In genomic region chr2:237707859-237708398, GRCh38 we compare ENCODE assay signal across 9 cellular contexts.
DNase-seq lines count a peak whose midpoint lies in the region; ATAC-seq and TF ChIP-seq lines count a peak whose summit lies in the region.
"Had no signal": no experiment of that assay in that cellular context is flagged by ENCODE, and none has a peak within 500 bp of the region (broad histone marks: within the 10 kb centered on the region; RNA-seq: fewer than 3 reads in every experiment).

No MANE protein-coding gene starts in this region.

- no peak for TF ChIP-seq POLR2A in thyroid gland (IDR thresholded peaks at IDR 0.05)

- H3K4me1 Mint-ChIP-seq in activated CD4-positive, alpha-beta T cell treated with anti-CD3 and anti-CD28 coated beads for 36 hours, result peaks cover 57% of the 10 kb centered on the region

- no peaks in the 10 kb centered on the region for H3K9me3 ChIP-seq in colonic mucosa
- H3K9me3 ChIP-seq in lower lobe of right lung, result no peaks in the 10 kb centered on the region
- H3K9me3 ChIP-seq in thyroid gland, result no peaks in the 10 kb centered on the region

- no peak for ATAC-seq in activated CD4-positive, alpha-beta T cell treated with anti-CD3 and anti-CD28 coated beads for 36 hours
- ATAC-seq in lower lobe of right lung, result peak; percentile 5 to 24
- no peak for ATAC-seq in HG03442 (IDR thresholded peaks at IDR 0.05; ENCODE audit: unreplicated experiment)

- CTCF ChIA-PET in activated CD4-positive, alpha-beta T cell treated with anti-CD3 and anti-CD28 coated beads for 36 hours (lab: Charles Lee), result interaction anchor here (1.0 to 4.1 kb wide), 5 partner anchors 11 to 35 kb away, joined by 3 to 18 read pairs (median 5); no protein-coding TSS in a partner anchor

- TF ChIP-seq CTCF in colonic mucosa (IDR thresholded peaks at IDR 0.05) (no peak), lower lobe of right lung (IDR thresholded peaks at IDR 0.05) (peak; percentile 19), thyroid gland (IDR thresholded peaks at IDR 0.05) (peak in 1 of 6 experiments; percentile 6)

- H3K27me3 ChIP-seq in colonic mucosa, result no peaks in the 10 kb centered on the region
- no peaks in the 10 kb centered on the region for H3K27me3 ChIP-seq in lower lobe of right lung (ENCODE audit: low read depth)
- H3K27me3 ChIP-seq in thyroid gland, result no peaks in the 10 kb centered on the region

- H3K27ac Mint-ChIP-seq in activated CD4-positive, alpha-beta T cell treated with anti-CD3 and anti-CD28 coated beads for 36 hours, result no peak overlapping the region

- peaks cover 42% of the 10 kb centered on the region for H3K36me3 Mint-ChIP-seq in activated CD4-positive, alpha-beta T cell treated with anti-CD3 and anti-CD28 coated beads for 36 hours (ENCODE audit: low read depth)

- H3K4me3 ChIP-seq in colonic mucosa (no peak overlapping the region), lower lobe of right lung (no peak overlapping the region), thyroid gland (replicated peaks in 1 of 3) (no peak overlapping the region)

- 43 to 74% methylated on average over 7 to 8 of the region's 8 CpGs for WGBS in thyroid gland, 2 donors

- H3K9me3 Mint-ChIP-seq in activated CD4-positive, alpha-beta T cell treated with anti-CD3 and anti-CD28 coated beads for 36 hours (ENCODE audit: low read depth), result no peaks in the 10 kb centered on the region

- POLR2A ChIA-PET in activated CD4-positive, alpha-beta T cell treated with anti-CD3 and anti-CD28 coated beads for 36 hours (lab: Charles Lee), result interaction anchor here (0.5 to 1.4 kb wide), 3 partner anchors 15 to 573 kb away, joined by 3 to 6 read pairs (median 3); no protein-coding TSS in a partner anchor

- H3K9ac ChIP-seq in colonic mucosa (ENCODE audit: low read depth in 2 of 2, low read length in 2 of 2), result no peak overlapping the region

- peak overlapping the region; percentile 12 for H3K27ac ChIP-seq in colonic mucosa
- H3K27ac ChIP-seq in lower lobe of right lung, result peak overlapping the region; percentile 84
- H3K27ac ChIP-seq in thyroid gland, result peak overlapping the region; percentile 84 to 96 (median 94)

- H3K27me3 Mint-ChIP-seq in activated CD4-positive, alpha-beta T cell treated with anti-CD3 and anti-CD28 coated beads for 36 hours, result no peaks in the 10 kb centered on the region

- H3K4me3 Mint-ChIP-seq in activated CD4-positive, alpha-beta T cell treated with anti-CD3 and anti-CD28 coated beads for 36 hours, result no peak overlapping the region

- H3K36me3 ChIP-seq in colonic mucosa, result no peaks in the 10 kb centered on the region
- peaks cover 49% of the 10 kb centered on the region for H3K36me3 ChIP-seq in lower lobe of right lung
- no peaks in the 10 kb centered on the region for H3K36me3 ChIP-seq in thyroid gland

- peaks cover 18% of the 10 kb centered on the region for H3K4me1 ChIP-seq in colonic mucosa
- peaks cover 83% of the 10 kb centered on the region for H3K4me1 ChIP-seq in lower lobe of right lung
- H3K4me1 ChIP-seq in thyroid gland, result peaks cover 27 to 48% of the 10 kb centered on the region in 2 donors

- intact Hi-C loops in activated CD4-positive, alpha-beta T cell treated with anti-CD3 and anti-CD28 coated beads for 36 hours (cut with DNase I, micrococcal nuclease), result no loop called here
- intact Hi-C loops in colonic mucosa (cut with DNase I) (no loop called here), lower lobe of right lung (cut with DNase I) (no loop called here), thyroid gland (cut with DNase I) (no loop called here)

- DNase-seq in activated CD4-positive, alpha-beta T cell treated with anti-CD3 and anti-CD28 coated beads for 36 hours, result peak; percentile 39
- DNase-seq in activated CD4-positive, alpha-beta T cell treated with anti-CD3 and anti-CD28 coated beads, Interleukin-2, amount 50 U/mL, for 1 hour, result no peak
- DNase-seq in colonic mucosa, result no peak
- no peak for DNase-seq in lower lobe of right lung
- no peak for DNase-seq in thyroid gland
- DNase-seq in NCI-H2107 treated with DMSO at 0.1 percent for 48 hours (lab: John Stamatoyannopoulos, UW; ENCODE audit: unreplicated experiment), result no peak
- DNase-seq in NCI-H524 treated with DMSO at 0.1 percent for 48 hours (lab: John Stamatoyannopoulos, UW), result no peak
- DNase-seq: GDM1 had no signal

Comparison
In these comparisons a context has a peak if more than half of its experiments do, and no peak if none do; other contexts are left out.
1. ATAC-seq: peak in lower lobe of right lung (2 of 2); none in activated CD4-positive, alpha-beta T cell treated with anti-CD3 and anti-CD28 coated beads for 36 hours (single experiment) and HG03442 (single experiment).
2. H3K27ac ChIP-seq: peak in every context shown above with its lines; median percentile 94 in thyroid gland; 84 in lower lobe of right lung; 12 in colonic mucosa.